Comparison of ENCODE assay signal across 1 cellular context in genomic region chr9:127450831-127451680, GRCh38.
TF ChIP-seq lines count a peak whose summit lies in the region.

TSS of gene LRSAM1 (plus strand) at chr9:127451510. CDS start at chr9:127454528, 3,018 bp downstream.
TSS of gene RPL12 (minus strand) at chr9:127451406. CDS start at chr9:127451317, 89 bp downstream.

TF ChIP-seq in H1, 55 proteins besides CTCF, POLR2A, EP300 and RAD21:
- TF ChIP-seq KDM5A (IDR thresholded peaks at IDR 0.05; ENCODE audit: low read length) = no peak
- peak; percentile 43; the same call in 1 of the 2 replicates for TF ChIP-seq E2F6 (IDR thresholded peaks at IDR 0.05)
- no peak for TF ChIP-seq KDM1A (IDR thresholded peaks at IDR 0.05; ENCODE audit: borderline replicate concordance, low read length)
- no peak for TF ChIP-seq RNF2 (IDR thresholded peaks at IDR 0.05; ENCODE audit: borderline replicate concordance, low read depth, low read length, missing control alignments, poor library complexity, severe bottlenecking)
- TF ChIP-seq SUZ12 (IDR thresholded peaks at IDR 0.05; ENCODE audit: low read length) = no peak
- no peak for TF ChIP-seq FOSL1 (IDR thresholded peaks at IDR 0.05; ENCODE audit: insufficient read depth, low read depth, low read length)
- no peak for TF ChIP-seq USF2 (IDR thresholded peaks at IDR 0.05; ENCODE audit: low read length)
- no peak for TF ChIP-seq JUN (IDR thresholded peaks at IDR 0.05; ENCODE audit: low read depth, low read length)
- TF ChIP-seq CHD1 (IDR thresholded peaks at IDR 0.05; ENCODE audit: low read depth, low read length) = no peak; the same call in 1 of the 2 replicates
- TF ChIP-seq TAF1 (IDR thresholded peaks at IDR 0.05; ENCODE audit: low read depth, low read length) = peak; percentile 100
- peak; percentile 99 for TF ChIP-seq BRCA1 (IDR thresholded peaks at IDR 0.05; ENCODE audit: low read depth, low read length)
- TF ChIP-seq JUND (IDR thresholded peaks at IDR 0.05; ENCODE audit: low read length) = 0 out of 2 replicates have a peak, but pooled peaks have one; percentile 11
- TF ChIP-seq GABPA (IDR thresholded peaks at IDR 0.05; ENCODE audit: borderline replicate concordance, insufficient read depth, low read length) = no peak
- no peak for TF ChIP-seq RFX5 (IDR thresholded peaks at IDR 0.05; ENCODE audit: borderline replicate concordance, low read depth, low read length)
- TF ChIP-seq CBX5 (IDR thresholded peaks at IDR 0.05; ENCODE audit: low read depth, low read length) = no peak
- no peak for TF ChIP-seq POU5F1 (IDR thresholded peaks at IDR 0.05; ENCODE audit: low read depth, low read length)
- no peak for TF ChIP-seq TCF12 (IDR thresholded peaks at IDR 0.05; ENCODE audit: low read depth, low read length)
- no peak for TF ChIP-seq CHD7 (IDR thresholded peaks at IDR 0.05; ENCODE audit: insufficient replicate concordance, low read length)
- no peak for TF ChIP-seq SP2 (IDR thresholded peaks at IDR 0.05; ENCODE audit: low read length)
- TF ChIP-seq EGR1 (IDR thresholded peaks at IDR 0.05; ENCODE audit: borderline replicate concordance, low read depth, low read length) = no peak; the same call in 1 of the 2 replicates
- TF ChIP-seq TEAD4 (IDR thresholded peaks at IDR 0.05; ENCODE audit: low read depth, low read length) = no peak
- TF ChIP-seq YY1 (IDR thresholded peaks at IDR 0.05; ENCODE audit: low read depth, low read length) = peak; percentile 100
- peak; percentile 97 for TF ChIP-seq CREB1 (IDR thresholded peaks at IDR 0.05)
- no peak for TF ChIP-seq CTBP2 (IDR thresholded peaks at IDR 0.05; ENCODE audit: borderline replicate concordance, insufficient read depth, insufficient read length, low read length)
- peak; percentile 98 for TF ChIP-seq PHF8 (conservative IDR thresholded peaks at IDR 0.05; ENCODE audit: low read depth, low read length)
- no peak for TF ChIP-seq RBBP5 (IDR thresholded peaks at IDR 0.05; ENCODE audit: borderline replicate concordance, low read depth, low read length)
- TF ChIP-seq BCL11A (IDR thresholded peaks at IDR 0.05; ENCODE audit: low read depth in 2 of 2, low read length in 2 of 2) = no peak
- TF ChIP-seq EZH2 (IDR thresholded peaks at IDR 0.05; ENCODE audit: low read depth, low read length, severe bottlenecking) = no peak
- no peak for TF ChIP-seq HDAC2 (IDR thresholded peaks at IDR 0.05; ENCODE audit: borderline replicate concordance in 1 of 2, low read depth in 2 of 2, low read length in 2 of 2)
- TF ChIP-seq GTF2F1 (IDR thresholded peaks at IDR 0.05; ENCODE audit: borderline replicate concordance, low read depth, low read length) = peak; percentile 97
- peak; percentile 71 for TF ChIP-seq SIX5 (IDR thresholded peaks at IDR 0.05; ENCODE audit: low read depth, low read length)
- TF ChIP-seq ATF2 (IDR thresholded peaks at IDR 0.05; ENCODE audit: low read length) = peak; percentile 98
- peak; percentile 99 for TF ChIP-seq KDM4A (IDR thresholded peaks at IDR 0.05; ENCODE audit: low read depth, low read length, severe bottlenecking)
- TF ChIP-seq BACH1 (IDR thresholded peaks at IDR 0.05; ENCODE audit: low read length) = no peak; the same call in 1 of the 2 replicates
- TF ChIP-seq ZNF274 (IDR thresholded peaks at IDR 0.05; ENCODE audit: borderline replicate concordance, extremely low read depth, low read length) = no peak
- no peak for TF ChIP-seq SIRT6 (IDR thresholded peaks at IDR 0.05; ENCODE audit: low read length)
- TF ChIP-seq TBP (IDR thresholded peaks at IDR 0.05; ENCODE audit: low read depth, low read length) = peak; percentile 99
- peak; percentile 68; the same call in 1 of the 2 replicates for TF ChIP-seq SP1 (IDR thresholded peaks at IDR 0.05; ENCODE audit: low read depth, low read length)
- no peak for TF ChIP-seq NANOG (IDR thresholded peaks at IDR 0.05; ENCODE audit: insufficient read depth, low read depth, low read length, poor library complexity, severe bottlenecking)
- no peak for TF ChIP-seq HDAC6 (IDR thresholded peaks at IDR 0.05; ENCODE audit: low read depth, low read length)
- TF ChIP-seq CEBPB (IDR thresholded peaks at IDR 0.05; ENCODE audit: low read depth, low read length) = no peak
- no peak for TF ChIP-seq NRF1 (IDR thresholded peaks at IDR 0.05; ENCODE audit: low read depth, low read length)
- TF ChIP-seq TAF7 (optimal IDR thresholded peaks at IDR 0.05; ENCODE audit: borderline replicate concordance, low read depth, low read length) = peak; percentile 98
- TF ChIP-seq CBX8 (IDR thresholded peaks at IDR 0.05; ENCODE audit: borderline replicate concordance, low read depth, low read length) = no peak
- peak; percentile 82; the same call in 1 of the 2 replicates for TF ChIP-seq SP4 (IDR thresholded peaks at IDR 0.05; ENCODE audit: low read length)
- TF ChIP-seq SAP30 (IDR thresholded peaks at IDR 0.05; ENCODE audit: insufficient read depth, insufficient replicate concordance, low read length) = peak; percentile 35
- peak; percentile 99 for TF ChIP-seq POLR2AphosphoS5 (IDR thresholded peaks at IDR 0.05; ENCODE audit: low read depth, low read length)
- peak; percentile 43 to 90; a peak in 2 of 4 replicates for TF ChIP-seq SIN3A (conservative IDR thresholded peaks at IDR 0.05 in 1 of 2, IDR thresholded peaks at IDR 0.05 in 1 of 2; ENCODE audit: low read depth in 1 of 2, low read length in 2 of 2)
- no peak for TF ChIP-seq MAFK (IDR thresholded peaks at IDR 0.05; ENCODE audit: low read depth, low read length)
- peak; percentile 47 for TF ChIP-seq ASH2L (IDR thresholded peaks at IDR 0.05; ENCODE audit: low read length)
- peak; percentile 74 for TF ChIP-seq MAX (IDR thresholded peaks at IDR 0.05)
- TF ChIP-seq ATF3 (IDR thresholded peaks at IDR 0.05; ENCODE audit: insufficient read depth, low read depth, low read length) = no peak
- no peak for TF ChIP-seq RXRA (IDR thresholded peaks at IDR 0.05; ENCODE audit: insufficient read depth, low read depth, low read length)
- peak; percentile 99 for TF ChIP-seq CHD2 (IDR thresholded peaks at IDR 0.05; ENCODE audit: low read length)
- TF ChIP-seq SRF (IDR thresholded peaks at IDR 0.05; ENCODE audit: low read depth, low read length) = peak; percentile 50
TF ChIP-seq in H1: peak in this region for 22.
